In genomic region chr7:155943251-155943899, GRCh38 we compare ENCODE assay signal across 22 cellular contexts.
"Had no signal": no experiment of that assay in that cellular context is flagged by ENCODE, and none has a peak within 500 bp of the region (broad histone marks: within the 10 kb centered on the region; RNA-seq: fewer than 3 reads in every experiment).

No MANE protein-coding gene starts in this region.

- H3K9me3 ChIP-seq: prostate gland, right atrium auricular region, tibial artery had no signal

- H3K36me3 ChIP-seq: esophagus squamous epithelium, gastroesophageal sphincter, prostate gland, right atrium auricular region, tibial artery had no signal

- H3K27ac Mint-ChIP-seq: activated B cell treated with CpG ODN at 0.5 μM for 24 hours; activated CD4-positive, alpha-beta memory T cell treated with anti-CD3 and anti-CD28 coated beads for 36 hours; activated T-helper 2 cell treated with anti-CD3 and anti-CD28 coated beads, Interferon-gamma antibody, Interleukin-2, Interleukin-4, amounts not matched to agents 10 μg/mL and 5 μg/mL and 100 μg/mL, durations not matched to agents 14 hours and 24 hours and 36 hours; natural killer cell; T-helper 17 cell had no signal

- H3K27ac ChIP-seq: esophagus squamous epithelium, gastroesophageal sphincter, prostate gland, right atrium auricular region, tibial artery had no signal

- H3K4me1 Mint-ChIP-seq: activated B cell treated with CpG ODN at 0.5 μM for 24 hours, natural killer cell, T-helper 17 cell had no signal

- DNase-seq: activated B cell treated with CpG ODN at 0.5 μM for 24 hours; activated CD4-positive, alpha-beta memory T cell treated with anti-CD3 and anti-CD28 coated beads for 36 hours; activated CD4-positive, alpha-beta T cell treated with anti-CD3 and anti-CD28 coated beads for 4 hours; activated naive CD4-positive, alpha-beta T cell treated with anti-CD3 and anti-CD28 coated beads, Interleukin-2, amount 50 U/mL, for 16 hours; activated T-cell treated with anti-CD3 and anti-CD28 coated beads, Interleukin-2, amount 50 U/mL, for 4 hours; central memory CD4-positive, alpha-beta T cell; dermis blood vessel endothelial cell; effector memory CD4-positive, alpha-beta T cell; esophagus squamous epithelium; hypothalamus; left cardiac atrium; midbrain; natural killer cell; stimulated activated CD4-positive, alpha-beta T cell treated with anti-CD3 and anti-CD28 coated beads, Interleukin-4, amount 100 ng/mL, for 24 hours; stimulated activated naive CD4-positive, alpha-beta T cell treated with Interleukin-2 at 50 U/mL for 16 hours; SW 1271; T-helper 17 cell; tibial artery had no signal

- H3K4me3 Mint-ChIP-seq: activated B cell treated with CpG ODN at 0.5 μM for 24 hours; activated CD4-positive, alpha-beta memory T cell treated with anti-CD3 and anti-CD28 coated beads for 36 hours; activated T-cell treated with anti-CD3 and anti-CD28 coated beads, Interleukin-2, amount 50 U/mL, for 4 hours; natural killer cell; T-helper 17 cell had no signal

- ATAC-seq: activated T-cell treated with anti-CD3 and anti-CD28 coated beads, Interleukin-2, amount 50 U/mL, for 4 hours; gastroesophageal sphincter; left cardiac atrium; T-helper 17 cell had no signal

- H3K36me3 Mint-ChIP-seq: activated CD4-positive, alpha-beta memory T cell treated with anti-CD3 and anti-CD28 coated beads for 36 hours; natural killer cell had no signal

- H3K4me3 ChIP-seq: esophagus squamous epithelium, gastroesophageal sphincter, prostate gland, right atrium auricular region, tibial artery had no signal

- H3K27me3 Mint-ChIP-seq: activated B cell treated with CpG ODN at 0.5 μM for 24 hours had no signal

- H3K27me3 ChIP-seq: right atrium auricular region, tibial artery had no signal

- H3K4me1 ChIP-seq: esophagus squamous epithelium, gastroesophageal sphincter, prostate gland, right atrium auricular region, tibial artery had no signal
